In the genomic region with DNA sequence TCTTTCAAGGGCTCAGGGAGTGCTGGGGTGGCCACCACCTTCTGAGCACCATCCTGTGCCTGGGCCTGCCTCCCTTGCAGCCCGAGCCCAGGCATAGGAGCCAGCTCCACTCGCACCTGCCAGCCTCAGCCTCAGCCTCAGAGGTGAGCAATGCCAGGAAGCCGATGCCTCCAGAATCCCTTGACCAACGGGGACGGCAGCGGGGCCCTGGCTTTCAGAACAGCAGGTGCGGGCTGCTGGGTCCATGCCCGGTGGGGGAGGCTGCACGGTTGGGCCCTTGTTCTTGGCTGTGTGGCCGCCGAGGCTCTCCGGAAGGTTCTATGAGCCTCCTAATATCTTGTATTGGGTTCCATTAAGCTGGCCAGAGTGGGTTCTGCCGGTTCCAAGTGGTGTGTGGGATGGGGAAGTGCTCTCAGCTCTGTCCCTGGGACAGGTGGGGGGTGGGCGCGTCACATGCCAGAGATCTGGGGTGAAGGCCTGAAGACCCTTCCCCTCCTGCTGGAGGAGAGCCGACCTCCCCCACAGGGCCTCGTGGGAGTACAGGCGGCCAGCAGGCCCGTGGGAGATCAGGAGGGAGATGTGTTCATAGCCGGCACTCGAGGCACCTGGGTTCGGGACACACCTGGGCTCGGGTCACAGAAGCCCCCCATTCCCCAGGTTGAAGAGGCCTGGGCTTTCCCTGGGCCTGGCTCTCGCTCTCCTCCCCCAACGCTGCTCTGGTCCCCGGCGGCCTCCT, we compare ENCODE assay signal across 19 cellular contexts. TPM values are rescaled to one million over a fixed set of nuclear protein-coding genes. Genes with fewer than 3 reads are reported as not detected.
DNase-seq lines count a peak whose midpoint lies in the region; ATAC-seq and TF ChIP-seq lines count a peak whose summit lies in the region.
"Had no signal": no experiment of that assay in that cellular context is flagged by ENCODE, and none has a peak within 500 bp of the region (broad histone marks: within the 10 kb centered on the region; RNA-seq: fewer than 3 reads in every experiment).

No MANE protein-coding gene starts in this region.

- H4K20me1 ChIP-seq in GM23338 (replicated peaks; ENCODE audit: insufficient read depth) = no peaks in the 10 kb centered on the region

- intact Hi-C loops in dorsolateral prefrontal cortex (cut with DNase I) = no loop called here

- H2AFZ ChIP-seq in GM23338 = no peak overlapping the region

- TF ChIP-seq CTCF in dorsolateral prefrontal cortex (IDR thresholded peaks at IDR 0.05 in 54 of 56, conservative IDR thresholded peaks at IDR 0.05 in 2 of 56; ENCODE audit: low read depth in 1 of 56, partially characterized antibody in 56 of 56) = no peak
- TF ChIP-seq CTCF in GM23338 (conservative IDR thresholded peaks at IDR 0.05; ENCODE audit: low read depth in 2 of 2) = no peak

- peaks cover 25% of the 10 kb centered on the region for H3K4me1 ChIP-seq in stomach smooth muscle (ENCODE audit: control insufficient read depth, insufficient read depth, low read length)
- H3K4me1 ChIP-seq in GM23338 (ENCODE audit: insufficient read depth) = no peaks in the 10 kb centered on the region

- H3K36me3 ChIP-seq in stomach smooth muscle (ENCODE audit: control insufficient read depth in 2 of 2, insufficient read depth in 2 of 2, low read length in 2 of 2) (no peaks in the 10 kb centered on the region), GM23338 (ENCODE audit: insufficient read depth) (no peaks in the 10 kb centered on the region)
- H3K36me3 ChIP-seq: BLaER1 treated with 17β-estradiol and CSF1 and Interleukin-3, amounts not matched to agents 10 nM and 100 nM had no signal

- no peak for ATAC-seq in GM23338
- ATAC-seq: CD8-positive, alpha-beta T cell; K562 had no signal

- in situ Hi-C loops in G401 (cut with HindIII; ENCODE audit: low sequenced_read_pairs) = no loop called here

- DNase-seq in G401 (ENCODE audit: low spot score) = peak; percentile 86
- peak; percentile 79 for DNase-seq in SHP77 treated with DMSO at 0.1 percent for 48 hours (lab: John Stamatoyannopoulos, UW)
- peak in 1 of 10 donors; percentile 82 for DNase-seq in dorsolateral prefrontal cortex
- DNase-seq in GM23338 (ENCODE audit: low spot score) = no peak
- DNase-seq in NCI-H82 treated with DMSO at 0.1 percent for 48 hours (lab: John Stamatoyannopoulos, UW; ENCODE audit: unreplicated experiment) = no peak
- no peak for DNase-seq in HuH-7.5 (ENCODE audit: low spot score)
- DNase-seq in NCI-H2107 (lab: John Stamatoyannopoulos, UW) = no peak
- DNase-seq: CD8-positive, alpha-beta T cell; GF-D8; GOT3; NCI-H1092 treated with DMSO at 0.1 percent for 48 hours; NCI-H146; NCI-H2029 treated with DMSO at 0.1 percent for 48 hours; NCI-H510A treated with DMSO at 0.1 percent for 48 hours; NCI-H774; SW 1271 had no signal

- H3K9me3 Mint-ChIP-seq in GM23338 = peaks cover 3% of the 10 kb centered on the region
- H3K9me3 Mint-ChIP-seq: CD8-positive, alpha-beta T cell had no signal

- H3K9me3 ChIP-seq in stomach smooth muscle (ENCODE audit: control insufficient read depth in 2 of 2, low read length in 2 of 2) = no peaks in the 10 kb centered on the region
- H3K9me3 ChIP-seq: BLaER1 treated with 17β-estradiol and CSF1 and Interleukin-3, amounts not matched to agents 10 nM and 100 nM had no signal

- H3K27me3 Mint-ChIP-seq in GM23338 (ENCODE audit: insufficient read depth, low read depth, poor library complexity) = peaks cover 12% of the 10 kb centered on the region

- H3K4me2 ChIP-seq in GM23338 = no peak overlapping the region
- H3K4me2 ChIP-seq: BLaER1 treated with 17β-estradiol and CSF1 and Interleukin-3, amounts not matched to agents 10 nM and 100 nM had no signal

- peak overlapping the region in 1 of 2 donors; percentile 55 for H3K9ac ChIP-seq in stomach smooth muscle (ENCODE audit: low read length in 2 of 2)
- H3K9ac ChIP-seq: BLaER1 treated with 17β-estradiol and CSF1 and Interleukin-3, amounts not matched to agents 10 nM and 100 nM had no signal

- H3K36me3 Mint-ChIP-seq in GM23338 (ENCODE audit: low read depth) = no peaks in the 10 kb centered on the region; the same call in 2 of the 3 replicates

- H3K27me3 ChIP-seq in dorsolateral prefrontal cortex (no peaks in the 10 kb centered on the region), stomach smooth muscle (ENCODE audit: control insufficient read depth in 1 of 2, insufficient read depth in 2 of 2, low read length in 2 of 2) (no peaks in the 10 kb centered on the region), GM23338 (ENCODE audit: insufficient read depth) (no peaks in the 10 kb centered on the region)

- H3K27ac Mint-ChIP-seq in GM23338 = no peak overlapping the region
- H3K27ac Mint-ChIP-seq: CD8-positive, alpha-beta T cell had no signal

- peaks cover 2% of the 10 kb centered on the region; the same call in 2 of the 3 replicates for H3K4me1 Mint-ChIP-seq in GM23338

- no peaks in the 10 kb centered on the region for H3K79me2 ChIP-seq in GM23338 (replicated peaks; ENCODE audit: insufficient read depth)

- H3K4me3 Mint-ChIP-seq in GM23338 = no peak overlapping the region
- H3K4me3 Mint-ChIP-seq: CD8-positive, alpha-beta T cell had no signal

- H3F3A ChIP-seq in GM23338 (replicated peaks; ENCODE audit: low read depth) = 0 out of 2 replicates have a peak, but pooled peaks cover 4% of the 10 kb centered on the region

- no peak overlapping the region for H3K4me3 ChIP-seq in dorsolateral prefrontal cortex
- H3K4me3 ChIP-seq in stomach smooth muscle (ENCODE audit: low read length in 2 of 2) = no peak overlapping the region
- H3K4me3 ChIP-seq in GM23338 = no peak overlapping the region
- H3K4me3 ChIP-seq: BLaER1 treated with 17β-estradiol and CSF1 and Interleukin-3, amounts not matched to agents 10 nM and 100 nM; K562 had no signal

- H3K27ac ChIP-seq in dorsolateral prefrontal cortex (peak overlapping the region in 50 of 59 donors; percentile 15 to 98 (median 76)), stomach smooth muscle (ENCODE audit: low read length) (peak overlapping the region; percentile 64), GM23338 (ENCODE audit: low read depth) (no peak overlapping the region)
- H3K27ac ChIP-seq: BLaER1 treated with 17β-estradiol and CSF1 and Interleukin-3, amounts not matched to agents 10 nM and 100 nM had no signal

- no peaks in the 10 kb centered on the region for H3K9me2 ChIP-seq in GM23338 (ENCODE audit: insufficient read depth)

TF ChIP-seq in GM23338, 12 proteins besides CTCF, POLR2A, EP300 and RAD21:
- no peak for TF ChIP-seq STAT1 (IDR thresholded peaks at IDR 0.05; ENCODE audit: unreplicated experiment)
- TF ChIP-seq JUNB (IDR thresholded peaks at IDR 0.05; ENCODE audit: unreplicated experiment) = no peak
- TF ChIP-seq, protein P1, sequence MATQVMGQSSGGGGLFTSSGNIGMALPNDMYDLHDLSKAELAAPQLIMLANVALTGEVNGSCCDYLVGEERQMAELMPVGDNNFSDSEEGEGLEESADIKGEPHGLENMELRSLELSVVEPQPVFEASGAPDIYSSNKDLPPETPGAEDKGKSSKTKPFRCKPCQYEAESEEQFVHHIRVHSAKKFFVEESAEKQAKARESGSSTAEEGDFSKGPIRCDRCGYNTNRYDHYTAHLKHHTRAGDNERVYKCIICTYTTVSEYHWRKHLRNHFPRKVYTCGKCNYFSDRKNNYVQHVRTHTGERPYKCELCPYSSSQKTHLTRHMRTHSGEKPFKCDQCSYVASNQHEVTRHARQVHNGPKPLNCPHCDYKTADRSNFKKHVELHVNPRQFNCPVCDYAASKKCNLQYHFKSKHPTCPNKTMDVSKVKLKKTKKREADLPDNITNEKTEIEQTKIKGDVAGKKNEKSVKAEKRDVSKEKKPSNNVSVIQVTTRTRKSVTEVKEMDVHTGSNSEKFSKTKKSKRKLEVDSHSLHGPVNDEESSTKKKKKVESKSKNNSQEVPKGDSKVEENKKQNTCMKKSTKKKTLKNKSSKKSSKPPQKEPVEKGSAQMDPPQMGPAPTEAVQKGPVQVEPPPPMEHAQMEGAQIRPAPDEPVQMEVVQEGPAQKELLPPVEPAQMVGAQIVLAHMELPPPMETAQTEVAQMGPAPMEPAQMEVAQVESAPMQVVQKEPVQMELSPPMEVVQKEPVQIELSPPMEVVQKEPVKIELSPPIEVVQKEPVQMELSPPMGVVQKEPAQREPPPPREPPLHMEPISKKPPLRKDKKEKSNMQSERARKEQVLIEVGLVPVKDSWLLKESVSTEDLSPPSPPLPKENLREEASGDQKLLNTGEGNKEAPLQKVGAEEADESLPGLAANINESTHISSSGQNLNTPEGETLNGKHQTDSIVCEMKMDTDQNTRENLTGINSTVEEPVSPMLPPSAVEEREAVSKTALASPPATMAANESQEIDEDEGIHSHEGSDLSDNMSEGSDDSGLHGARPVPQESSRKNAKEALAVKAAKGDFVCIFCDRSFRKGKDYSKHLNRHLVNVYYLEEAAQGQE (IDR thresholded peaks at IDR 0.05; ENCODE audit: unreplicated experiment) = no peak
- TF ChIP-seq EZH2 (IDR thresholded peaks at IDR 0.05; ENCODE audit: low read depth, unreplicated experiment) = no peak
- TF ChIP-seq NANOG (IDR thresholded peaks at IDR 0.05; ENCODE audit: borderline replicate concordance) = no peak
- no peak for TF ChIP-seq ZNF114 (CRISPR knock-in tag; IDR thresholded peaks at IDR 0.05)
- no peak for TF ChIP-seq CREB1 (CRISPR knock-in tag; IDR thresholded peaks at IDR 0.05; ENCODE audit: low read depth)

RNA-seq across cellular contexts. Expression of a gene that starts 27.0 kb away (rescaled TPM):
- total RNA-seq in G401 (2014; rRNA removed; shearing (Covaris generic)) = 0.07 and 0.12 TPM in 2 replicates
- total RNA-seq in dorsolateral prefrontal cortex = 100 to 1,000 TPM in 119 of 120 experiments, 10 to 100 TPM in 1; 88.1 to 345 (median 239) TPM
- 20.1 and 20.5 TPM in 2 replicates for total RNA-seq in GM23338 (2014; rRNA removed; shearing (Covaris generic))
- polyA plus RNA-seq in GM23338 (2016; fragmentation: Nextera tagmentation; extraction: Ambion mirVana) = 3.4 and 4.1 TPM in 2 replicates
- polyA plus RNA-seq: K562 had no signal

RNA-seq across cellular contexts. Expression of a gene that starts 34.4 kb away (rescaled TPM):
- total RNA-seq in G401 (2014; rRNA removed; shearing (Covaris generic)) = 28.1 and 30.7 TPM in 2 replicates
- 10 to 100 TPM; 21.4 to 61.2 (median 36.5) TPM for total RNA-seq in dorsolateral prefrontal cortex
- 10.2 and 11.5 TPM in 2 replicates for total RNA-seq in GM23338 (2014; rRNA removed; shearing (Covaris generic))
- 16.0 and 16.1 TPM in 2 replicates for polyA plus RNA-seq in GM23338 (2016; fragmentation: Nextera tagmentation; extraction: Ambion mirVana)

Comparison
In these comparisons a context has a peak if more than half of its experiments do, and no peak if none do; other contexts are left out.
1. DNase-seq: peak in G401 (single experiment) and SHP77 treated with DMSO at 0.1 percent for 48 hours (single experiment); none in GM23338 (single experiment), NCI-H82 treated with DMSO at 0.1 percent for 48 hours (single experiment), HuH-7.5 (single experiment) and NCI-H2107 (single experiment).
2. RNA of a gene that starts 27.0 kb away (total RNA-seq): 88.1 to 345 TPM in dorsolateral prefrontal cortex and 20.1 to 20.5 TPM in GM23338; 0.07 to 0.12 TPM in G401; every median in the first group is over 10 times any median in the second.